7 cellular contexts compared by ENCODE assay signal in genomic region chr5:65663804-65664521, GRCh38. TPM values are rescaled to one million over a fixed set of nuclear protein-coding genes. Genes with fewer than 3 reads are reported as not detected.
DNase-seq lines count a peak whose midpoint lies in the region; ATAC-seq and TF ChIP-seq lines count a peak whose summit lies in the region.
"Had no signal": no experiment of that assay in that cellular context is flagged by ENCODE, and none has a peak within 500 bp of the region (broad histone marks: within the 10 kb centered on the region; RNA-seq: fewer than 3 reads in every experiment).

No MANE protein-coding gene starts in this region.

- ATAC-seq in Panc1 (peak; percentile 71; the same call in 1 of the 2 replicates), HG03432 (IDR thresholded peaks at IDR 0.05; ENCODE audit: unreplicated experiment) (no peak)

- no peak overlapping the region for H3K4me3 ChIP-seq in Panc1 (ENCODE audit: low read depth in 2 of 2, low read length in 2 of 2)

- H3K36me3 ChIP-seq in Panc1 (ENCODE audit: control insufficient read depth, insufficient read depth, low read length): peaks cover 3% of the 10 kb centered on the region; the same call in 1 of the 2 replicates

- peaks cover 21% of the 10 kb centered on the region for H3K36me3 Mint-ChIP-seq in activated T-helper 2 cell treated with anti-CD3 and anti-CD28 coated beads, Interferon-gamma antibody, Interleukin-2, Interleukin-4, amounts not matched to agents 10 μg/mL and 5 μg/mL and 100 μg/mL, durations not matched to agents 14 hours and 24 hours and 36 hours (ENCODE audit: low read depth)

- BruUV-seq in Panc1 (replicated peaks; lab: Mats Ljungman, UMichigan): no TSS peak

- intact Hi-C loops in Panc1 (cut with micrococcal nuclease; ENCODE audit: unreplicated experiment): no loop called here
- intact Hi-C loops in activated T-helper 2 cell treated with anti-CD3 and anti-CD28 coated beads, Interferon-gamma antibody, Interleukin-2, Interleukin-4, amounts not matched to agents 10 μg/mL and 5 μg/mL and 100 μg/mL, durations not matched to agents 14 hours and 24 hours and 36 hours (cut with micrococcal nuclease): no loop called here

- TF ChIP-seq CTCF in Panc1 (IDR thresholded peaks at IDR 0.05): peak; percentile 55; the same call in 1 of the 2 replicates

- in situ Hi-C loops in Panc1 (cut with HindIII; ENCODE audit: low pct_unique_long_range_greater_than_20kb, low sequenced_read_pairs): no loop called here

- H3K4me1 Mint-ChIP-seq in activated T-helper 2 cell treated with anti-CD3 and anti-CD28 coated beads, Interferon-gamma antibody, Interleukin-2, Interleukin-4, amounts not matched to agents 10 μg/mL and 5 μg/mL and 100 μg/mL, durations not matched to agents 14 hours and 24 hours and 36 hours (ENCODE audit: low read depth): no peaks in the 10 kb centered on the region
- H3K4me1 Mint-ChIP-seq: memory B cell had no signal

- H3K9me3 Mint-ChIP-seq in activated T-helper 2 cell treated with anti-CD3 and anti-CD28 coated beads, Interferon-gamma antibody, Interleukin-2, Interleukin-4, amounts not matched to agents 10 μg/mL and 5 μg/mL and 100 μg/mL, durations not matched to agents 14 hours and 24 hours and 36 hours: no peaks in the 10 kb centered on the region
- H3K9me3 Mint-ChIP-seq: memory B cell had no signal

- POLR2A ChIA-PET in Panc1 (lab: Charles Lee): no interaction called here

- H3K9me3 ChIP-seq in Panc1 (ENCODE audit: control insufficient read depth, insufficient read depth, low read depth, low read length): no peaks in the 10 kb centered on the region

- peak; percentile 5 for DNase-seq in COLO829 (ENCODE audit: low spot score)
- DNase-seq in Panc1 (ENCODE audit: low read depth, low spot score): peak; percentile 18
- peak; percentile 11 for DNase-seq in iris pigment epithelial cell (ENCODE audit: low read depth)
- no peak for DNase-seq in activated T-helper 2 cell treated with anti-CD3 and anti-CD28 coated beads, Interferon-gamma antibody, Interleukin-2, Interleukin-4, amounts not matched to agents 10 μg/mL and 5 μg/mL and 100 μg/mL, durations not matched to agents 14 hours and 24 hours and 36 hours (ENCODE audit: low spot score)
- DNase-seq in DMS79 treated with DMSO at 0.1 percent for 48 hours (lab: John Stamatoyannopoulos, UW): no peak

- no peak overlapping the region for H3K27ac ChIP-seq in Panc1 (ENCODE audit: low read length)

- H3K27me3 Mint-ChIP-seq in activated T-helper 2 cell treated with anti-CD3 and anti-CD28 coated beads, Interferon-gamma antibody, Interleukin-2, Interleukin-4, amounts not matched to agents 10 μg/mL and 5 μg/mL and 100 μg/mL, durations not matched to agents 14 hours and 24 hours and 36 hours (ENCODE audit: low read depth): no peaks in the 10 kb centered on the region
- H3K27me3 Mint-ChIP-seq: memory B cell had no signal

- CTCF ChIA-PET in Panc1 (lab: Charles Lee): no interaction called here

- H3K27ac Mint-ChIP-seq in activated T-helper 2 cell treated with anti-CD3 and anti-CD28 coated beads, Interferon-gamma antibody, Interleukin-2, Interleukin-4, amounts not matched to agents 10 μg/mL and 5 μg/mL and 100 μg/mL, durations not matched to agents 14 hours and 24 hours and 36 hours: no peak overlapping the region
- H3K27ac Mint-ChIP-seq: memory B cell had no signal

- no peaks in the 10 kb centered on the region for H3K4me1 ChIP-seq in Panc1 (ENCODE audit: control insufficient read depth, insufficient read depth, low read length)

- no peak overlapping the region for H3K4me3 Mint-ChIP-seq in activated T-helper 2 cell treated with anti-CD3 and anti-CD28 coated beads, Interferon-gamma antibody, Interleukin-2, Interleukin-4, amounts not matched to agents 10 μg/mL and 5 μg/mL and 100 μg/mL, durations not matched to agents 14 hours and 24 hours and 36 hours (ENCODE audit: low read depth)
- H3K4me3 Mint-ChIP-seq: memory B cell had no signal

- no peaks in the 10 kb centered on the region for H3K27me3 ChIP-seq in Panc1 (ENCODE audit: control insufficient read depth, insufficient read depth, low read length)

RNA-seq across cellular contexts. Expression of gene SHLD3, which starts 39.1 kb away (rescaled TPM):
- total RNA-seq in Panc1 (2021; ENCODE audit: unreplicated experiment): 3.3 TPM
- polyA plus RNA-seq in Panc1 (2012; ENCODE audit: insufficient read length): 0.35 TPM
- total RNA-seq in activated T-helper 2 cell treated with anti-CD3 and anti-CD28 coated beads, Interferon-gamma antibody, Interleukin-2, Interleukin-4, amounts not matched to agents 10 μg/mL and 5 μg/mL and 100 μg/mL, durations not matched to agents 14 hours and 24 hours and 36 hours: 4.2 and 5.0 TPM in 2 replicates

RNA-seq across cellular contexts. Expression of gene TRAPPC13, which starts 39.1 kb away (rescaled TPM):
- 17.3 TPM for total RNA-seq in Panc1 (2021; ENCODE audit: unreplicated experiment)
- 7.2 TPM for polyA plus RNA-seq in Panc1 (2012; ENCODE audit: insufficient read length)
- total RNA-seq in activated T-helper 2 cell treated with anti-CD3 and anti-CD28 coated beads, Interferon-gamma antibody, Interleukin-2, Interleukin-4, amounts not matched to agents 10 μg/mL and 5 μg/mL and 100 μg/mL, durations not matched to agents 14 hours and 24 hours and 36 hours: 17.0 and 22.4 TPM in 2 replicates

RNA-seq across cellular contexts. Expression of gene TRIM23, which starts 39.8 kb away (rescaled TPM):
- total RNA-seq in Panc1 (2021; ENCODE audit: unreplicated experiment): 12.6 TPM
- polyA plus RNA-seq in Panc1 (2012; ENCODE audit: insufficient read length): 8.5 TPM
- 5.2 and 5.3 TPM in 2 replicates for total RNA-seq in activated T-helper 2 cell treated with anti-CD3 and anti-CD28 coated beads, Interferon-gamma antibody, Interleukin-2, Interleukin-4, amounts not matched to agents 10 μg/mL and 5 μg/mL and 100 μg/mL, durations not matched to agents 14 hours and 24 hours and 36 hours

RNA-seq across cellular contexts. Expression of gene SGTB, which starts 57.9 kb away (rescaled TPM):
- total RNA-seq in Panc1 (2021; ENCODE audit: unreplicated experiment): 9.2 TPM
- 2.3 TPM for polyA plus RNA-seq in Panc1 (2012; ENCODE audit: insufficient read length)
- 7.6 TPM in 2 replicates for total RNA-seq in activated T-helper 2 cell treated with anti-CD3 and anti-CD28 coated beads, Interferon-gamma antibody, Interleukin-2, Interleukin-4, amounts not matched to agents 10 μg/mL and 5 μg/mL and 100 μg/mL, durations not matched to agents 14 hours and 24 hours and 36 hours

RNA-seq across cellular contexts. Expression of gene NLN, which starts 58.0 kb away (rescaled TPM):
- total RNA-seq in Panc1 (2021; ENCODE audit: unreplicated experiment): 51.8 TPM
- polyA plus RNA-seq in Panc1 (2012; ENCODE audit: insufficient read length): 28.6 TPM
- 22.5 and 22.8 TPM in 2 replicates for total RNA-seq in activated T-helper 2 cell treated with anti-CD3 and anti-CD28 coated beads, Interferon-gamma antibody, Interleukin-2, Interleukin-4, amounts not matched to agents 10 μg/mL and 5 μg/mL and 100 μg/mL, durations not matched to agents 14 hours and 24 hours and 36 hours

Comparison
In these comparisons a context has a peak if more than half of its experiments do, and no peak if none do; other contexts are left out.
1. DNase-seq: peak in COLO829 (single experiment), Panc1 (single experiment) and iris pigment epithelial cell (single experiment); none in activated T-helper 2 cell treated with anti-CD3 and anti-CD28 coated beads, Interferon-gamma antibody, Interleukin-2, Interleukin-4, amounts not matched to agents 10 μg/mL and 5 μg/mL and 100 μg/mL, durations not matched to agents 14 hours and 24 hours and 36 hours (single experiment) and DMS79 treated with DMSO at 0.1 percent for 48 hours (single experiment).